In the genomic region with DNA sequence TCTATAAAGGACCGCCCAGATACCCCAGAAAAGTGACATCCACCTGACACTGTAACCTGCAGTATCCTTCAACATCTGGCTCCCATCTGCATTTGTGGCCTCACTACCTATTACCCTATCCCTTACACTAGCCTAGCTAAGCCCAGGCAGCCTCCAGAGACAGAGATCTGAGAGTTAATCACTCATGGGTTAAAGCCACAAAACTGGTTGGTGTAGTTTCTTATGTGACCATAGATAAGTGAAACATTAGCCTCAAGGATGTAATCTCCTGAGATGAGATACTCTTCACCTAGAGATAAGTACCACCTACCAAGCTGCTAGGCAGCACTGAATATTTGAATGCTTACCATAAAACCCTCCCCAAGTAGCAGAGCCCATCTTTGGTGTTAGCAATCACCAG, we compare ENCODE assay signal across 12 cellular contexts. TPM values are rescaled to one million over a fixed set of nuclear protein-coding genes. Genes with fewer than 3 reads are reported as not detected.
DNase-seq lines count a peak whose midpoint lies in the region; ATAC-seq and TF ChIP-seq lines count a peak whose summit lies in the region.
"Had no signal": no experiment of that assay in that cellular context is flagged by ENCODE, and none has a peak within 500 bp of the region (broad histone marks: within the 10 kb centered on the region; RNA-seq: fewer than 3 reads in every experiment).

No MANE protein-coding gene starts in this region.

- peaks cover 1% of the 10 kb centered on the region for H3K4me1 Mint-ChIP-seq in glutamatergic neuron (ENCODE audit: low read depth, unreplicated experiment)
- no peaks in the 10 kb centered on the region for H3K4me1 Mint-ChIP-seq in activated T-helper 17 cell treated with anti-CD3 and anti-CD28 coated beads, Interleukin-2, amount 50 U/mL, for 72 hours
- H3K4me1 Mint-ChIP-seq: stimulated activated naive CD8-positive, alpha-beta T cell treated with anti-CD3 and anti-CD28 coated beads, Interleukin-15, amount 100 ng/mL, for 72 hours had no signal

- peaks cover 5% of the 10 kb centered on the region for H3K27me3 Mint-ChIP-seq in glutamatergic neuron (ENCODE audit: unreplicated experiment)
- peaks cover 6% of the 10 kb centered on the region for H3K27me3 Mint-ChIP-seq in activated T-helper 17 cell treated with anti-CD3 and anti-CD28 coated beads, Interleukin-2, amount 50 U/mL, for 72 hours

- DNase-seq in DMS79 (lab: John Stamatoyannopoulos, UW) (peak; percentile 85), LNCaP clone FGC (ENCODE audit: low read depth) (peak; percentile 26), glutamatergic neuron (no peak)
- no peak for DNase-seq in activated CD4-positive, alpha-beta T cell treated with anti-CD3 and anti-CD28 coated beads, Interleukin-2, amount 50 U/mL, for 4 hours
- no peak for DNase-seq in activated CD4-positive, CD25-positive, alpha-beta regulatory T cell treated with anti-CD3 and anti-CD28 coated beads, Interleukin-2, amount 50 U/mL, for 72 hours
- DNase-seq: activated CD4-positive, alpha-beta T cell treated with anti-CD3 and anti-CD28 coated beads for 48 hours; Right ventricle myocardium superior; stimulated activated naive CD8-positive, alpha-beta T cell treated with anti-CD3 and anti-CD28 coated beads, Interleukin-15, amount 100 ng/mL, for 72 hours had no signal

- no peak overlapping the region for H3K27ac Mint-ChIP-seq in glutamatergic neuron (ENCODE audit: unreplicated experiment)
- no peak overlapping the region for H3K27ac Mint-ChIP-seq in activated T-helper 17 cell treated with anti-CD3 and anti-CD28 coated beads, Interleukin-2, amount 50 U/mL, for 72 hours
- H3K27ac Mint-ChIP-seq: stimulated activated naive CD8-positive, alpha-beta T cell treated with anti-CD3 and anti-CD28 coated beads, Interleukin-15, amount 100 ng/mL, for 72 hours had no signal

- ATAC-seq in GM19397 (IDR thresholded peaks at IDR 0.05; ENCODE audit: unreplicated experiment) (peak; percentile 97), HG02938 (IDR thresholded peaks at IDR 0.05; ENCODE audit: unreplicated experiment) (peak; percentile 97)
- ATAC-seq in activated T-helper 17 cell treated with anti-CD3 and anti-CD28 coated beads, Interleukin-2, amount 50 U/mL, for 72 hours (replicated peaks) = no peak
- ATAC-seq: stimulated activated naive CD8-positive, alpha-beta T cell treated with anti-CD3 and anti-CD28 coated beads, Interleukin-15, amount 100 ng/mL, for 72 hours had no signal

- H3K9me3 Mint-ChIP-seq in glutamatergic neuron (ENCODE audit: unreplicated experiment) = no peaks in the 10 kb centered on the region
- peaks cover 4% of the 10 kb centered on the region for H3K9me3 Mint-ChIP-seq in activated T-helper 17 cell treated with anti-CD3 and anti-CD28 coated beads, Interleukin-2, amount 50 U/mL, for 72 hours
- H3K9me3 Mint-ChIP-seq: stimulated activated naive CD8-positive, alpha-beta T cell treated with anti-CD3 and anti-CD28 coated beads, Interleukin-15, amount 100 ng/mL, for 72 hours had no signal

- TF ChIP-seq CTCF in LNCaP clone FGC (IDR thresholded peaks at IDR 0.05; ENCODE audit: control insufficient read depth, extremely low read depth, insufficient read depth) (no peak), glutamatergic neuron (IDR thresholded peaks at IDR 0.05; ENCODE audit: partially characterized antibody, unreplicated experiment) (no peak)

- H3K36me3 Mint-ChIP-seq in glutamatergic neuron (ENCODE audit: unreplicated experiment) = peaks cover 4% of the 10 kb centered on the region
- H3K36me3 Mint-ChIP-seq in activated T-helper 17 cell treated with anti-CD3 and anti-CD28 coated beads, Interleukin-2, amount 50 U/mL, for 72 hours (ENCODE audit: low read depth) = no peaks in the 10 kb centered on the region

- H3K4me3 ChIP-seq in LNCaP clone FGC (ENCODE audit: low read depth, low read length) = no peak overlapping the region

- H3K4me3 Mint-ChIP-seq in glutamatergic neuron (ENCODE audit: unreplicated experiment) = no peak overlapping the region
- no peak overlapping the region for H3K4me3 Mint-ChIP-seq in activated T-helper 17 cell treated with anti-CD3 and anti-CD28 coated beads, Interleukin-2, amount 50 U/mL, for 72 hours
- H3K4me3 Mint-ChIP-seq: stimulated activated naive CD8-positive, alpha-beta T cell treated with anti-CD3 and anti-CD28 coated beads, Interleukin-15, amount 100 ng/mL, for 72 hours had no signal

RNA-seq across cellular contexts. Expression of a gene that starts 35.4 kb away (rescaled TPM):
- 22.2 TPM for total RNA-seq in glutamatergic neuron (ENCODE audit: unreplicated experiment)
- under 1 TPM in 1 of 2 donors, not detected in 1; 0.40 TPM for total RNA-seq in activated T-helper 17 cell treated with anti-CD3 and anti-CD28 coated beads, Interleukin-2, amount 50 U/mL, for 72 hours
- total RNA-seq: G401 had no signal

Comparison
In these comparisons a context has a peak if more than half of its experiments do, and no peak if none do; other contexts are left out.
1. DNase-seq: peak in DMS79 (single experiment) and LNCaP clone FGC (single experiment); none in glutamatergic neuron (single experiment), activated CD4-positive, alpha-beta T cell treated with anti-CD3 and anti-CD28 coated beads, Interleukin-2, amount 50 U/mL, for 4 hours (0 of 2) and activated CD4-positive, CD25-positive, alpha-beta regulatory T cell treated with anti-CD3 and anti-CD28 coated beads, Interleukin-2, amount 50 U/mL, for 72 hours (single experiment).
2. RNA of a gene that starts 35.4 kb away (total RNA-seq): 22.2 TPM in glutamatergic neuron (single experiment); 0.40 TPM in activated T-helper 17 cell treated with anti-CD3 and anti-CD28 coated beads, Interleukin-2, amount 50 U/mL, for 72 hours; every median in the first group is over 10 times any median in the second.